ENCODE assay signal across 2 cellular contexts in genomic region chr22:17358394-17358793, GRCh38.
TF ChIP-seq lines count a peak whose summit lies in the region.

No MANE protein-coding gene starts in this region.

TF ChIP-seq in WTC11, 78 proteins besides CTCF, POLR2A, EP300 and RAD21:
- TF ChIP-seq ATF6 (CRISPR knock-in tag; IDR thresholded peaks at IDR 0.05) (no peak), USF2 (CRISPR knock-in tag; IDR thresholded peaks at IDR 0.05) (no peak), RORB (CRISPR knock-in tag; IDR thresholded peaks at IDR 0.05) (no peak), ZNF512 (CRISPR knock-in tag; IDR thresholded peaks at IDR 0.05; ENCODE audit: borderline replicate concordance) (no peak), ZNF425 (CRISPR knock-in tag; conservative IDR thresholded peaks at IDR 0.05) (no peak), ZMAT4 (CRISPR knock-in tag; IDR thresholded peaks at IDR 0.05) (no peak), ZNF138 (CRISPR knock-in tag; conservative IDR thresholded peaks at IDR 0.05) (no peak), GTF2I (CRISPR knock-in tag; conservative IDR thresholded peaks at IDR 0.05) (no peak), ZNF671 (CRISPR knock-in tag; IDR thresholded peaks at IDR 0.05) (no peak), GABPB1 (CRISPR knock-in tag; IDR thresholded peaks at IDR 0.05) (no peak), ZNF416 (CRISPR knock-in tag; IDR thresholded peaks at IDR 0.05) (no peak), OVOL2 (CRISPR knock-in tag; IDR thresholded peaks at IDR 0.05; ENCODE audit: borderline replicate concordance) (no peak), ZBTB21 (CRISPR knock-in tag; IDR thresholded peaks at IDR 0.05; ENCODE audit: borderline replicate concordance) (no peak), FOXJ3 (CRISPR knock-in tag; IDR thresholded peaks at IDR 0.05; ENCODE audit: borderline replicate concordance) (no peak), NR1H2 (CRISPR knock-in tag; IDR thresholded peaks at IDR 0.05) (no peak), ZNF232 (CRISPR knock-in tag; IDR thresholded peaks at IDR 0.05) (no peak), JUN (CRISPR knock-in tag; IDR thresholded peaks at IDR 0.05) (no peak)

TF ChIP-seq in H1, 55 proteins besides CTCF, POLR2A, EP300 and RAD21:
- TF ChIP-seq BACH1 (IDR thresholded peaks at IDR 0.05; ENCODE audit: low read length) (no peak), KDM5A (IDR thresholded peaks at IDR 0.05; ENCODE audit: low read length) (no peak), KDM1A (IDR thresholded peaks at IDR 0.05; ENCODE audit: borderline replicate concordance, low read length) (no peak), RXRA (IDR thresholded peaks at IDR 0.05; ENCODE audit: insufficient read depth, low read depth, low read length) (no peak), PHF8 (conservative IDR thresholded peaks at IDR 0.05; ENCODE audit: low read depth, low read length) (no peak), NANOG (IDR thresholded peaks at IDR 0.05; ENCODE audit: insufficient read depth, low read depth, low read length, poor library complexity, severe bottlenecking) (no peak), FOSL1 (IDR thresholded peaks at IDR 0.05; ENCODE audit: insufficient read depth, low read depth, low read length) (no peak), TCF12 (IDR thresholded peaks at IDR 0.05; ENCODE audit: low read depth, low read length) (no peak), SP1 (IDR thresholded peaks at IDR 0.05; ENCODE audit: low read depth, low read length) (no peak), CHD1 (IDR thresholded peaks at IDR 0.05; ENCODE audit: low read depth, low read length) (no peak), HDAC2 (IDR thresholded peaks at IDR 0.05; ENCODE audit: borderline replicate concordance in 1 of 2, low read depth in 2 of 2, low read length in 2 of 2) (no peak), EZH2 (IDR thresholded peaks at IDR 0.05; ENCODE audit: low read depth, low read length, severe bottlenecking) (no peak), GABPA (IDR thresholded peaks at IDR 0.05; ENCODE audit: borderline replicate concordance, insufficient read depth, low read length) (no peak), POU5F1 (IDR thresholded peaks at IDR 0.05; ENCODE audit: low read depth, low read length) (no peak), JUND (IDR thresholded peaks at IDR 0.05; ENCODE audit: low read length) (no peak)
